In genomic region chr1:11805454-11806306, GRCh38 we compare ENCODE assay signal across 8 cellular contexts. TPM values are rescaled to one million over a fixed set of nuclear protein-coding genes. Genes with fewer than 3 reads are reported as not detected.
A peak's percentile ranks its signal among the peaks of the same experiment; 100 is the strongest.
DNase-seq lines count a peak whose midpoint lies in the region; ATAC-seq lines count a peak whose summit lies in the region.

Gene CLCN6 (plus strand): TSS chr1:11806191. CDS start chr1:11806263, 72 bp downstream.
Gene MTHFR (minus strand): TSS chr1:11805964. CDS start chr1:11803116, 2,848 bp downstream.

- peak within 1 kb of the TSS; percentile 99 for H3K4me3 Mint-ChIP-seq in activated T-helper 1 cell treated with anti-CD3 and anti-CD28 coated beads, Interleukin-12 subunit alpha, Interleukin-12 subunit beta, Interleukin-2, Interleukin-4 antibody, amounts not matched to agents 30 ng/mL and 10 ng/mL and 1 ng/mL, durations not matched to agents 14 hours and 24 hours and 36 hours
- peak within 1 kb of the TSS; percentile 94 to 100 (median 98) for H3K4me3 Mint-ChIP-seq in naive thymus-derived CD4-positive, alpha-beta T cell
- H3K4me3 Mint-ChIP-seq in stimulated activated naive B cell treated with anti-CD40 and anti-IgM and Interleukin-4, amounts not matched to agents 10 μg/mL and 1 μg/mL and 100 μg/mL, for 72 hours: peak within 1 kb of the TSS; percentile 89 to 90

- H3K36me3 ChIP-seq in Karpas-422 (ENCODE audit: insufficient read depth, low read length): peaks cover 18% of the 10 kb centered on the region; the same call in 1 of the 2 replicates
- H3K36me3 ChIP-seq in naive thymus-derived CD4-positive, alpha-beta T cell (ENCODE audit: control insufficient read depth in 2 of 3, insufficient read depth in 3 of 3, low read length in 3 of 3): peaks cover 0 to 15% (median 4%) of the 10 kb centered on the region in 3 experiments

- peak within 1 kb of the TSS; percentile 82 for H3K4me2 ChIP-seq in Karpas-422 (ENCODE audit: low read depth, low read length, poor library complexity, severe bottlenecking)

- no peaks in the 10 kb centered on the region for H3K9me2 ChIP-seq in Karpas-422 (replicated peaks; ENCODE audit: insufficient read depth, low read length)

- H3K27ac Mint-ChIP-seq in activated T-helper 1 cell treated with anti-CD3 and anti-CD28 coated beads, Interleukin-12 subunit alpha, Interleukin-12 subunit beta, Interleukin-2, Interleukin-4 antibody, amounts not matched to agents 30 ng/mL and 10 ng/mL and 1 ng/mL, durations not matched to agents 14 hours and 24 hours and 36 hours: peak within 1 kb of the TSS; percentile 98
- peak within 1 kb of the TSS; percentile 94 to 99 (median 96) for H3K27ac Mint-ChIP-seq in naive thymus-derived CD4-positive, alpha-beta T cell
- peak within 1 kb of the TSS; percentile 97 for H3K27ac Mint-ChIP-seq in stimulated activated naive B cell treated with anti-CD40 and anti-IgM and Interleukin-4, amounts not matched to agents 10 μg/mL and 1 μg/mL and 100 μg/mL, for 72 hours

- intact Hi-C loops in activated T-helper 1 cell treated with anti-CD3 and anti-CD28 coated beads, Interleukin-12 subunit alpha, Interleukin-12 subunit beta, Interleukin-2, Interleukin-4 antibody, amounts not matched to agents 30 ng/mL and 10 ng/mL and 1 ng/mL, durations not matched to agents 14 hours and 24 hours and 36 hours (cut with micrococcal nuclease): loop anchor here (1.0 to 10.0 kb wide), 13 partner anchors 20 to 812 kb away; partner anchors contain the start of genes AGTRAP, C1orf167, DHRS3 and FBXO2
- intact Hi-C loops in naive thymus-derived CD4-positive, alpha-beta T cell (cut with micrococcal nuclease): loop anchor here (1.0 to 10.0 kb wide), 14 partner anchors 86 to 1331 kb away; partner anchors contain the start of genes FBXO2 (in 2 of the 2), FBXO44 (in 2 of the 2), KIAA2013 (in 2 of the 2) and DFFA (in 1 of the 2)

- H3K9me3 ChIP-seq in Karpas-422 (ENCODE audit: low read length): no peaks in the 10 kb centered on the region
- no peaks in the 10 kb centered on the region for H3K9me3 ChIP-seq in naive thymus-derived CD4-positive, alpha-beta T cell (ENCODE audit: control insufficient read depth in 2 of 3, low read length in 3 of 3)

- peak; percentile 74 for ATAC-seq in GM21825 (IDR thresholded peaks at IDR 0.05; ENCODE audit: unreplicated experiment)
- ATAC-seq in naive thymus-derived CD4-positive, alpha-beta T cell: peak; percentile 95
- ATAC-seq in stimulated activated naive B cell treated with anti-CD40 and anti-IgM and Interleukin-4, amounts not matched to agents 10 μg/mL and 1 μg/mL and 100 μg/mL, for 72 hours (replicated peaks): peak; percentile 84 to 86

- no peaks in the 10 kb centered on the region for H3K9me3 Mint-ChIP-seq in activated T-helper 1 cell treated with anti-CD3 and anti-CD28 coated beads, Interleukin-12 subunit alpha, Interleukin-12 subunit beta, Interleukin-2, Interleukin-4 antibody, amounts not matched to agents 30 ng/mL and 10 ng/mL and 1 ng/mL, durations not matched to agents 14 hours and 24 hours and 36 hours
- peaks cover 0 to 4% (median 0%) of the 10 kb centered on the region in 11 donors for H3K9me3 Mint-ChIP-seq in naive thymus-derived CD4-positive, alpha-beta T cell
- H3K9me3 Mint-ChIP-seq in stimulated activated naive B cell treated with anti-CD40 and anti-IgM and Interleukin-4, amounts not matched to agents 10 μg/mL and 1 μg/mL and 100 μg/mL, for 72 hours: no peaks in the 10 kb centered on the region

- no peaks in the 10 kb centered on the region for H4K20me1 ChIP-seq in Karpas-422 (ENCODE audit: insufficient read depth, low read depth, low read length)

- peaks cover 55% of the 10 kb centered on the region for H3K79me2 ChIP-seq in Karpas-422 (ENCODE audit: low read length)

- peaks cover 66% of the 10 kb centered on the region for H3K4me1 Mint-ChIP-seq in activated T-helper 1 cell treated with anti-CD3 and anti-CD28 coated beads, Interleukin-12 subunit alpha, Interleukin-12 subunit beta, Interleukin-2, Interleukin-4 antibody, amounts not matched to agents 30 ng/mL and 10 ng/mL and 1 ng/mL, durations not matched to agents 14 hours and 24 hours and 36 hours (ENCODE audit: low read depth)
- H3K4me1 Mint-ChIP-seq in naive thymus-derived CD4-positive, alpha-beta T cell: peaks cover 37 to 72% (median 60%) of the 10 kb centered on the region in 7 donors
- H3K4me1 Mint-ChIP-seq in stimulated activated naive B cell treated with anti-CD40 and anti-IgM and Interleukin-4, amounts not matched to agents 10 μg/mL and 1 μg/mL and 100 μg/mL, for 72 hours: peaks cover 33 to 78% of the 10 kb centered on the region in 2 donors

- peak within 1 kb of the TSS; percentile 81 for H3K9ac ChIP-seq in Karpas-422 (ENCODE audit: low read length)

- H3K36me3 Mint-ChIP-seq in activated T-helper 1 cell treated with anti-CD3 and anti-CD28 coated beads, Interleukin-12 subunit alpha, Interleukin-12 subunit beta, Interleukin-2, Interleukin-4 antibody, amounts not matched to agents 30 ng/mL and 10 ng/mL and 1 ng/mL, durations not matched to agents 14 hours and 24 hours and 36 hours (ENCODE audit: low read depth): peaks cover 20% of the 10 kb centered on the region
- peaks cover 0 to 13% (median 7%) of the 10 kb centered on the region in 5 donors for H3K36me3 Mint-ChIP-seq in naive thymus-derived CD4-positive, alpha-beta T cell
- H3K36me3 Mint-ChIP-seq in stimulated activated naive B cell treated with anti-CD40 and anti-IgM and Interleukin-4, amounts not matched to agents 10 μg/mL and 1 μg/mL and 100 μg/mL, for 72 hours: peaks cover 41 to 61% of the 10 kb centered on the region in 2 donors

- DNase-seq in DMS79 treated with DMSO at 0.1 percent for 48 hours (lab: John Stamatoyannopoulos, UW) (peak; percentile 99), Karpas-422 (peak; percentile 100), RKO (ENCODE audit: low spot score) (peak; percentile 99), fibroblast of gingiva (ENCODE audit: low read depth) (peak; percentile 99)
- peak; percentile 99 for DNase-seq in activated T-helper 1 cell treated with anti-CD3 and anti-CD28 coated beads, Interleukin-12 subunit alpha, Interleukin-12 subunit beta, Interleukin-2, Interleukin-4 antibody, amounts not matched to agents 30 ng/mL and 10 ng/mL and 1 ng/mL, durations not matched to agents 14 hours and 24 hours and 36 hours (ENCODE audit: low spot score)
- DNase-seq in naive thymus-derived CD4-positive, alpha-beta T cell: peak; percentile 93 to 98 (median 97)
- DNase-seq in stimulated activated naive B cell treated with anti-CD40 and anti-IgM and Interleukin-4, amounts not matched to agents 10 μg/mL and 1 μg/mL and 100 μg/mL, for 72 hours: peak; percentile 99

- H3K27me3 ChIP-seq in Karpas-422 (ENCODE audit: low read length): no peaks in the 10 kb centered on the region
- H3K27me3 ChIP-seq in naive thymus-derived CD4-positive, alpha-beta T cell (ENCODE audit: control insufficient read depth in 2 of 2, insufficient read depth in 2 of 2, low read length in 2 of 2): no peaks in the 10 kb centered on the region

- H3K4me1 ChIP-seq in Karpas-422 (ENCODE audit: low read length): peaks cover 48% of the 10 kb centered on the region
- peaks cover 39 to 40% of the 10 kb centered on the region in 2 donors for H3K4me1 ChIP-seq in naive thymus-derived CD4-positive, alpha-beta T cell (ENCODE audit: control insufficient read depth in 2 of 2, insufficient read depth in 2 of 2, low read length in 2 of 2)

- POLR2A ChIA-PET in naive thymus-derived CD4-positive, alpha-beta T cell (lab: Charles Lee): interaction anchor here (0.6 to 3.2 kb wide), 13 partner anchors 9 to 213 kb away, joined by 3 to 56 read pairs (median 4); partner anchors contain the start of genes AGTRAP, MAD2L2, MFN2 and MIIP

- peaks cover 2% of the 10 kb centered on the region for H3K27me3 Mint-ChIP-seq in activated T-helper 1 cell treated with anti-CD3 and anti-CD28 coated beads, Interleukin-12 subunit alpha, Interleukin-12 subunit beta, Interleukin-2, Interleukin-4 antibody, amounts not matched to agents 30 ng/mL and 10 ng/mL and 1 ng/mL, durations not matched to agents 14 hours and 24 hours and 36 hours (ENCODE audit: insufficient read depth)
- no peaks in the 10 kb centered on the region for H3K27me3 Mint-ChIP-seq in naive thymus-derived CD4-positive, alpha-beta T cell
- no peaks in the 10 kb centered on the region for H3K27me3 Mint-ChIP-seq in stimulated activated naive B cell treated with anti-CD40 and anti-IgM and Interleukin-4, amounts not matched to agents 10 μg/mL and 1 μg/mL and 100 μg/mL, for 72 hours

- H2AFZ ChIP-seq in Karpas-422 (ENCODE audit: low read length): peak within 1 kb of the TSS; percentile 85

- peak within 1 kb of the TSS; percentile 67 for H3K27ac ChIP-seq in Karpas-422 (ENCODE audit: low read length)
- H3K27ac ChIP-seq in naive thymus-derived CD4-positive, alpha-beta T cell (ENCODE audit: low read depth, low read length): peak within 1 kb of the TSS; percentile 92

- peak within 1 kb of the TSS; percentile 74 for H3K4me3 ChIP-seq in Karpas-422 (ENCODE audit: low read length)
- H3K4me3 ChIP-seq in naive thymus-derived CD4-positive, alpha-beta T cell (ENCODE audit: low read length): peak within 1 kb of the TSS; percentile 86

- CTCF ChIA-PET in naive thymus-derived CD4-positive, alpha-beta T cell (lab: Charles Lee): interaction anchor here (1.1 kb wide), 3 partner anchors 75 to 129 kb away, joined by 3 to 4 read pairs (median 3); no protein-coding TSS in a partner anchor

RNA-seq across cellular contexts. Expression of gene CLCN6, which starts in this region (rescaled TPM):
- total RNA-seq in Karpas-422 (2014; rRNA removed; shearing (Covaris generic); ENCODE audit: low replicate concordance): 20.0 and 22.0 TPM in 2 replicates
- total RNA-seq in activated T-helper 1 cell treated with anti-CD3 and anti-CD28 coated beads, Interleukin-12 subunit alpha, Interleukin-12 subunit beta, Interleukin-2, Interleukin-4 antibody, amounts not matched to agents 30 ng/mL and 10 ng/mL and 1 ng/mL, durations not matched to agents 14 hours and 24 hours and 36 hours: 11.2 and 14.3 TPM in 2 replicates
- total RNA-seq in naive thymus-derived CD4-positive, alpha-beta T cell: 10 to 100 TPM; 13.3 to 23.0 (median 20.9) TPM
- 1 to 10 TPM; 3.4 to 3.6 TPM for polyA plus RNA-seq in naive thymus-derived CD4-positive, alpha-beta T cell

RNA-seq across cellular contexts. Expression of gene MTHFR, which starts in this region (rescaled TPM):
- total RNA-seq in Karpas-422 (2014; rRNA removed; shearing (Covaris generic); ENCODE audit: low replicate concordance): 32.5 and 57.0 TPM in 2 replicates
- 18.1 and 21.4 TPM in 2 replicates for total RNA-seq in activated T-helper 1 cell treated with anti-CD3 and anti-CD28 coated beads, Interleukin-12 subunit alpha, Interleukin-12 subunit beta, Interleukin-2, Interleukin-4 antibody, amounts not matched to agents 30 ng/mL and 10 ng/mL and 1 ng/mL, durations not matched to agents 14 hours and 24 hours and 36 hours
- 10 to 100 TPM; 31.0 to 64.4 (median 55.2) TPM for total RNA-seq in naive thymus-derived CD4-positive, alpha-beta T cell
- polyA plus RNA-seq in naive thymus-derived CD4-positive, alpha-beta T cell: 10 to 100 TPM; 10.0 to 10.5 TPM

Comparison
In these comparisons a context has a peak if more than half of its experiments do, and no peak if none do; other contexts are left out.
1. Peak in every context shown above with its lines: DNase-seq, ATAC-seq, H3K4me3 ChIP-seq and H3K27ac ChIP-seq.